11 cellular contexts compared by ENCODE assay signal in genomic region chr2:216111122-216111521, GRCh38. TPM values are rescaled to one million over a fixed set of nuclear protein-coding genes. Genes with fewer than 3 reads are reported as not detected.
DNase-seq lines count a peak whose midpoint lies in the region; ATAC-seq and TF ChIP-seq lines count a peak whose summit lies in the region.
"Had no signal": no experiment of that assay in that cellular context is flagged by ENCODE, and none has a peak within 500 bp of the region (broad histone marks: within the 10 kb centered on the region; RNA-seq: fewer than 3 reads in every experiment).

No MANE protein-coding gene starts in this region.

- intact Hi-C loops in Caco-2 (cut with micrococcal nuclease; ENCODE audit: unreplicated experiment) (loop anchor here (5.0 to 10.0 kb wide), 2 partner anchors 384 to 799 kb away; partner anchors contain the start of genes ATIC and RPL37A), vagina (cut with DNase I) (no loop called here)

- H3K4me2 ChIP-seq in KMS-11: peak overlapping the region; percentile 97

- H3K9me3 ChIP-seq in Caco-2: no peaks in the 10 kb centered on the region
- H3K9me3 ChIP-seq in vagina: no peaks in the 10 kb centered on the region
- H3K9me3 ChIP-seq: heart right ventricle had no signal

- no peaks in the 10 kb centered on the region for H3K27me3 Mint-ChIP-seq in Caco-2 (ENCODE audit: insufficient read depth, unreplicated experiment)
- peaks cover 5% of the 10 kb centered on the region for H3K27me3 Mint-ChIP-seq in activated naive CD8-positive, alpha-beta T cell treated with anti-CD3 and anti-CD28 coated beads, Interleukin-2, amount 50 U/mL, for 24 hours
- H3K27me3 Mint-ChIP-seq in nephron (ENCODE audit: low read depth): no peaks in the 10 kb centered on the region

- POLR2A ChIA-PET in Caco-2 (lab: Charles Lee): no interaction called here

- H3K27me3 ChIP-seq in Caco-2 (replicated peaks; ENCODE audit: control insufficient read depth, insufficient read depth, low read length) (no peaks in the 10 kb centered on the region), KMS-11 (ENCODE audit: insufficient read depth, low read depth) (no peaks in the 10 kb centered on the region), vagina (no peaks in the 10 kb centered on the region)

- peaks cover 74% of the 10 kb centered on the region for H3K36me3 Mint-ChIP-seq in Caco-2 (ENCODE audit: insufficient read depth, unreplicated experiment)
- H3K36me3 Mint-ChIP-seq in activated naive CD8-positive, alpha-beta T cell treated with anti-CD3 and anti-CD28 coated beads, Interleukin-2, amount 50 U/mL, for 24 hours (ENCODE audit: low read depth): peaks cover 64% of the 10 kb centered on the region
- peaks cover 48% of the 10 kb centered on the region for H3K36me3 Mint-ChIP-seq in nephron (ENCODE audit: low read depth)

- H3K79me2 ChIP-seq in KMS-11 (ENCODE audit: insufficient read depth, low read depth): peaks cover 47% of the 10 kb centered on the region

- H3K9ac ChIP-seq in KMS-11: peak overlapping the region; percentile 69; the same call in 1 of the 2 replicates

- H3K36me3 ChIP-seq in Caco-2 (ENCODE audit: control insufficient read depth, insufficient read depth, low read length) (peaks cover 6% of the 10 kb centered on the region; the same call in 1 of the 2 replicates), KMS-11 (ENCODE audit: insufficient read depth) (peaks cover 1% of the 10 kb centered on the region; the same call in 1 of the 2 replicates), vagina (peaks cover 0 to 20% of the 10 kb centered on the region in 2 donors)

- no peak for ATAC-seq in activated naive CD8-positive, alpha-beta T cell treated with anti-CD3 and anti-CD28 coated beads, Interleukin-2, amount 50 U/mL, for 24 hours
- ATAC-seq: heart right ventricle had no signal

- peaks cover 33% of the 10 kb centered on the region for H3K4me1 Mint-ChIP-seq in Caco-2 (ENCODE audit: low read depth, unreplicated experiment)
- H3K4me1 Mint-ChIP-seq in activated naive CD8-positive, alpha-beta T cell treated with anti-CD3 and anti-CD28 coated beads, Interleukin-2, amount 50 U/mL, for 24 hours: peaks cover 72% of the 10 kb centered on the region
- H3K4me1 Mint-ChIP-seq in nephron: peaks cover 76% of the 10 kb centered on the region

- BruUV-seq in Caco-2 (replicated peaks; lab: Mats Ljungman, UMichigan): no TSS peak

- no peaks in the 10 kb centered on the region for H3K9me3 Mint-ChIP-seq in Caco-2 (ENCODE audit: unreplicated experiment)
- H3K9me3 Mint-ChIP-seq in activated naive CD8-positive, alpha-beta T cell treated with anti-CD3 and anti-CD28 coated beads, Interleukin-2, amount 50 U/mL, for 24 hours: no peaks in the 10 kb centered on the region
- no peaks in the 10 kb centered on the region for H3K9me3 Mint-ChIP-seq in nephron

- H3K4me3 Mint-ChIP-seq in Caco-2 (ENCODE audit: unreplicated experiment) (peak overlapping the region; percentile 55), nephron (peak overlapping the region; percentile 74 to 100 (median 99))
- H3K4me3 Mint-ChIP-seq in activated naive CD8-positive, alpha-beta T cell treated with anti-CD3 and anti-CD28 coated beads, Interleukin-2, amount 50 U/mL, for 24 hours: peak overlapping the region; percentile 100

- DNase-seq in Caco-2 (no peak), germinal center (ENCODE audit: low spot score) (no peak), NCI-H1092 treated with DMSO at 0.1 percent for 48 hours (lab: John Stamatoyannopoulos, UW) (no peak), vagina (ENCODE audit: extremely low spot score in 2 of 2) (no peak), cortex of kidney (lab: John Stamatoyannopoulos, UW) (no peak)
- DNase-seq in activated naive CD8-positive, alpha-beta T cell treated with anti-CD3 and anti-CD28 coated beads, Interleukin-2, amount 50 U/mL, for 24 hours: no peak
- DNase-seq: heart right ventricle, NCI-H187 treated with DMSO at 0.1 percent for 48 hours, substantia nigra had no signal

- TF ChIP-seq POLR2A in vagina (IDR thresholded peaks at IDR 0.05): no peak

- peak overlapping the region; percentile 12 for H3K27ac Mint-ChIP-seq in Caco-2 (ENCODE audit: unreplicated experiment)
- H3K27ac Mint-ChIP-seq in activated naive CD8-positive, alpha-beta T cell treated with anti-CD3 and anti-CD28 coated beads, Interleukin-2, amount 50 U/mL, for 24 hours: peak overlapping the region; percentile 99
- peak overlapping the region in 2 of 3 experiments; percentile 67 to 96 for H3K27ac Mint-ChIP-seq in nephron

- no peaks in the 10 kb centered on the region for H4K20me1 ChIP-seq in KMS-11 (ENCODE audit: insufficient read depth)

- CTCF ChIA-PET in Caco-2 (lab: Charles Lee): no interaction called here

- H3K27ac ChIP-seq in KMS-11 (peak overlapping the region; percentile 72), vagina (no peak overlapping the region)

- TF ChIP-seq CTCF in Caco-2 (IDR thresholded peaks at IDR 0.05; ENCODE audit: insufficient read depth in 1 of 2, low read depth in 1 of 2, low read length in 1 of 2, severe bottlenecking in 1 of 2, unreplicated experiment in 1 of 2) (no peak), KMS-11 (conservative IDR thresholded peaks at IDR 0.05; ENCODE audit: low read depth, low read length) (no peak), nephron (IDR thresholded peaks at IDR 0.05; ENCODE audit: unreplicated experiment in 3 of 3) (no peak), vagina (IDR thresholded peaks at IDR 0.05) (no peak)

- H2AFZ ChIP-seq in KMS-11 (ENCODE audit: low read depth): no peak overlapping the region

- H3K4me3 ChIP-seq in Caco-2 (ENCODE audit: low read depth, low read length): no peak overlapping the region
- H3K4me3 ChIP-seq in KMS-11 (IDR thresholded peaks at IDR 0.05; ENCODE audit: insufficient read depth, low read depth, low read length): no peak overlapping the region
- no peak overlapping the region for H3K4me3 ChIP-seq in vagina

- H3K4me1 ChIP-seq in Caco-2 (peaks cover 45% of the 10 kb centered on the region), KMS-11 (ENCODE audit: low read depth, poor library complexity, severe bottlenecking) (peaks cover 61% of the 10 kb centered on the region), vagina (peaks cover 53% of the 10 kb centered on the region)

RNA-seq across cellular contexts. Expression of gene XRCC5, which starts 2.0 kb away (rescaled TPM):
- 319 and 333 TPM in 2 replicates for total RNA-seq in Caco-2 (2022)
- total RNA-seq in vagina: 118 TPM

RNA-seq across cellular contexts. Expression of gene TMEM169, which starts 29.4 kb away (rescaled TPM):
- total RNA-seq in Caco-2 (2022) (1.1 and 1.3 TPM in 2 replicates), vagina (not detected)

RNA-seq across cellular contexts. Expression of gene PECR, which starts 29.5 kb away (rescaled TPM):
- total RNA-seq in Caco-2 (2022): 29.1 and 42.0 TPM in 2 replicates
- total RNA-seq in vagina: 13.0 TPM

Comparison
In these comparisons a context has a peak if more than half of its experiments do, and no peak if none do; other contexts are left out.
1. H3K27ac Mint-ChIP-seq: peak in every context shown above with its lines; median percentile 99 in activated naive CD8-positive, alpha-beta T cell treated with anti-CD3 and anti-CD28 coated beads, Interleukin-2, amount 50 U/mL, for 24 hours; 82 in nephron; 12 in Caco-2.